24 cellular contexts compared by ENCODE assay signal in genomic region chr6:113352831-113353230, GRCh38.
DNase-seq lines count a peak whose midpoint lies in the region; ATAC-seq and TF ChIP-seq lines count a peak whose summit lies in the region.
"Had no signal": no experiment of that assay in that cellular context is flagged by ENCODE, and none has a peak within 500 bp of the region (broad histone marks: within the 10 kb centered on the region; RNA-seq: fewer than 3 reads in every experiment).

No MANE protein-coding gene starts in this region.

- peak overlapping the region; percentile 98 for H3K56ac ChIP-seq in IMR-90 (ENCODE audit: extremely low read depth, insufficient read depth, low read length)

- peak overlapping the region; percentile 100 for H2BK120ac ChIP-seq in IMR-90 (ENCODE audit: low read depth, low read length)

- H2BK15ac ChIP-seq in IMR-90 (ENCODE audit: low read depth, low read length): peak overlapping the region; percentile 99

- H3K9me3 Mint-ChIP-seq in nephron: no peaks in the 10 kb centered on the region
- H3K9me3 Mint-ChIP-seq: activated CD4-positive, alpha-beta T cell treated with anti-CD3 and anti-CD28 coated beads, Interleukin-2, amount 10 ng/mL, durations not matched to agents 7 days and 5 days; activated T-helper 1 cell treated with anti-CD3 and anti-CD28 coated beads, Interleukin-12 subunit alpha, Interleukin-12 subunit beta, Interleukin-2, Interleukin-4 antibody, amounts not matched to agents 30 ng/mL and 10 ng/mL and 1 ng/mL, durations not matched to agents 14 hours and 24 hours and 36 hours had no signal

- POLR2A ChIA-PET in AG04450 (lab: Yijun Ruan, JAX) (interaction anchor here (0.7 to 0.8 kb wide), 2 partner anchors 23 to 32 kb away, joined by 3 to 7 read pairs; no protein-coding TSS in a partner anchor), IMR-90 (lab: Charles Lee; ENCODE audit: unreplicated experiment) (interaction anchor here (1.0 kb wide), 1 partner anchor 24 kb away, joined by 3 read pairs; no protein-coding TSS in a partner anchor)

- H3K79me1 ChIP-seq in IMR-90 (ENCODE audit: low read depth in 1 of 2, low read length in 2 of 2): no peaks in the 10 kb centered on the region

- peak overlapping the region; percentile 99 for H3K4ac ChIP-seq in IMR-90 (ENCODE audit: low read depth, low read length)

- peaks cover 22% of the 10 kb centered on the region for H3K4me1 ChIP-seq in IMR-90 (ENCODE audit: control insufficient read depth, insufficient read depth, low read length)
- H3K4me1 ChIP-seq in colonic mucosa: no peaks in the 10 kb centered on the region
- H3K4me1 ChIP-seq: pancreas, uterus had no signal

- no peak overlapping the region for H3K4me3 ChIP-seq in AG04450 (ENCODE audit: low read depth, low read length)
- no peak overlapping the region for H3K4me3 ChIP-seq in IMR-90 (ENCODE audit: insufficient read depth, low read depth, low read length)
- no peak overlapping the region for H3K4me3 ChIP-seq in colonic mucosa
- H3K4me3 ChIP-seq: gastrocnemius medialis, lung, pancreas, uterus had no signal

- dilution Hi-C loops in IMR-90 (cut with HindIII; ENCODE audit: low sequenced_read_pairs, unreplicated experiment): no loop called here

- TF ChIP-seq CTCF in AG04450 (IDR thresholded peaks at IDR 0.05; ENCODE audit: low read depth, low read length) (no peak), IMR-90 (conservative IDR thresholded peaks at IDR 0.05; ENCODE audit: low read depth, low read length) (no peak), colonic mucosa (IDR thresholded peaks at IDR 0.05) (no peak), nephron (IDR thresholded peaks at IDR 0.05; ENCODE audit: unreplicated experiment in 3 of 3) (no peak)

- H2AK5ac ChIP-seq in IMR-90 (ENCODE audit: low read depth, low read length): peak overlapping the region; percentile 84

- H3K27me3 Mint-ChIP-seq in nephron (ENCODE audit: low read depth): no peaks in the 10 kb centered on the region
- H3K27me3 Mint-ChIP-seq: activated CD4-positive, alpha-beta T cell treated with anti-CD3 and anti-CD28 coated beads, Interleukin-2, amount 10 ng/mL, durations not matched to agents 7 days and 5 days; central memory CD8-positive, alpha-beta T cell; naive thymus-derived CD4-positive, alpha-beta T cell had no signal

- intact Hi-C loops in IMR-90 (cut with micrococcal nuclease) (loop anchor here (2.0 to 10.0 kb wide), 2 partner anchors 506 to 568 kb away; no protein-coding TSS in a partner anchor), colonic mucosa (cut with DNase I) (no loop called here)

- peak overlapping the region in 2 of 3 experiments; percentile 22 to 43 for H3K27ac Mint-ChIP-seq in nephron
- H3K27ac Mint-ChIP-seq: activated CD4-positive, alpha-beta T cell treated with anti-CD3 and anti-CD28 coated beads, Interleukin-2, amount 10 ng/mL, durations not matched to agents 7 days and 5 days; activated naive CD4-positive, alpha-beta T cell treated with anti-CD3 and anti-CD28 coated beads, Interleukin-2, amount 50 U/mL, for 24 hours; activated T-helper 1 cell treated with anti-CD3 and anti-CD28 coated beads, Interleukin-12 subunit alpha, Interleukin-12 subunit beta, Interleukin-2, Interleukin-4 antibody, amounts not matched to agents 30 ng/mL and 10 ng/mL and 1 ng/mL, durations not matched to agents 14 hours and 24 hours and 36 hours; naive thymus-derived CD4-positive, alpha-beta T cell had no signal

- no peak for TF ChIP-seq RAD21 in IMR-90 (IDR thresholded peaks at IDR 0.05; ENCODE audit: low read length)

- H3K4me1 Mint-ChIP-seq in nephron: peaks cover 33% of the 10 kb centered on the region
- H3K4me1 Mint-ChIP-seq: activated CD4-positive, alpha-beta T cell treated with anti-CD3 and anti-CD28 coated beads, Interleukin-2, amount 10 ng/mL, durations not matched to agents 7 days and 5 days; activated naive CD4-positive, alpha-beta T cell treated with anti-CD3 and anti-CD28 coated beads, Interleukin-2, amount 50 U/mL, for 24 hours; central memory CD8-positive, alpha-beta T cell; naive thymus-derived CD4-positive, alpha-beta T cell had no signal

- peak overlapping the region; percentile 98 for H3K18ac ChIP-seq in IMR-90 (ENCODE audit: low read depth, low read length)

- BruUV-seq in IMR-90 (replicated peaks; lab: Mats Ljungman, UMichigan): no TSS peak

- no CpG with 5 or more reads among the region's 3 CpGs for WGBS in IMR-90 (ENCODE audit: extremely low coverage in 2 of 2, insufficient read length in 1 of 2), 2 experiments

- H3K27me3 ChIP-seq in AG04450 (ENCODE audit: control insufficient read depth, insufficient read depth, low read length): no peaks in the 10 kb centered on the region
- H3K27me3 ChIP-seq in IMR-90 (ENCODE audit: control insufficient read depth, insufficient read depth, low read length): no peaks in the 10 kb centered on the region
- H3K27me3 ChIP-seq in colonic mucosa: no peaks in the 10 kb centered on the region
- H3K27me3 ChIP-seq: gastrocnemius medialis, pancreas, uterus had no signal

- DNase-seq in AG04450 (ENCODE audit: low read depth, low spot score) (no peak), IMR-90 (no peak), colonic mucosa (peak; percentile 59), activated gamma-delta T cell treated with Interleukin-2 at 50 U/mL for 16 hours (no peak), NCI-H446 (lab: John Stamatoyannopoulos, UW) (no peak)
- DNase-seq: activated CD4-positive, alpha-beta T cell treated with anti-CD3 and anti-CD28 coated beads, Interleukin-2, amount 10 ng/mL, durations not matched to agents 7 days and 5 days; aorta; gastrocnemius medialis; H7; naive thymus-derived CD4-positive, alpha-beta T cell; NCI-H1092 treated with DMSO at 0.1 percent for 48 hours; NCI-H1930; right cardiac atrium; SHP77; T-helper 1 cell; uterus had no signal

- peak overlapping the region; percentile 99 for H4K91ac ChIP-seq in IMR-90 (ENCODE audit: insufficient read depth, low read depth, low read length)

- H3K9ac ChIP-seq in IMR-90 (ENCODE audit: low read depth, low read length) (no peak overlapping the region), colonic mucosa (ENCODE audit: low read depth in 2 of 2, low read length in 2 of 2) (no peak overlapping the region)

- CTCF ChIA-PET in AG04450 (lab: Charles Lee): interaction anchor here (3.0 kb wide), 1 partner anchor 506 kb away, joined by 7 read pairs; no protein-coding TSS in a partner anchor
- CTCF ChIA-PET in IMR-90 (lab: Yijun Ruan, JAX): interaction anchor here (0.6 to 0.9 kb wide), 2 partner anchors 23 to 381 kb away, joined by 3 to 7 read pairs; no protein-coding TSS in a partner anchor

- no peaks in the 10 kb centered on the region for H3K36me3 Mint-ChIP-seq in nephron (ENCODE audit: low read depth)
- H3K36me3 Mint-ChIP-seq: activated naive CD4-positive, alpha-beta T cell treated with anti-CD3 and anti-CD28 coated beads, Interleukin-2, amount 50 U/mL, for 24 hours; naive thymus-derived CD4-positive, alpha-beta T cell had no signal

- peak overlapping the region; percentile 59 for H2AK9ac ChIP-seq in IMR-90 (replicated peaks; ENCODE audit: low read depth, low read length, poor library complexity)

- H3K9me1 ChIP-seq in IMR-90 (ENCODE audit: insufficient read depth, low read length): peaks cover 13% of the 10 kb centered on the region

- H3K4me2 ChIP-seq in IMR-90 (ENCODE audit: low read depth, low read length): peak overlapping the region; percentile 41; the same call in 1 of the 2 replicates

- peak overlapping the region; percentile 98 for H3K14ac ChIP-seq in IMR-90 (replicated peaks; ENCODE audit: low read depth, low read length)

- peak overlapping the region; percentile 97 for H4K5ac ChIP-seq in IMR-90 (ENCODE audit: low read depth, low read length)

- peak overlapping the region; percentile 98 for H3K23ac ChIP-seq in IMR-90 (ENCODE audit: low read depth, low read length)

- H3K9me3 ChIP-seq in AG04450 (ENCODE audit: control insufficient read depth, insufficient read depth, low read length): no peaks in the 10 kb centered on the region
- H3K9me3 ChIP-seq in IMR-90 (ENCODE audit: control insufficient read depth, insufficient read depth, low read length): no peaks in the 10 kb centered on the region
- H3K9me3 ChIP-seq in colonic mucosa: no peaks in the 10 kb centered on the region
- H3K9me3 ChIP-seq: gastrocnemius medialis, pancreas, uterus had no signal

- peak overlapping the region; percentile 100 for H2BK20ac ChIP-seq in IMR-90 (ENCODE audit: low read depth, low read length)

- no peak overlapping the region for H3K4me3 Mint-ChIP-seq in nephron
- H3K4me3 Mint-ChIP-seq: activated CD4-positive, alpha-beta T cell treated with anti-CD3 and anti-CD28 coated beads, Interleukin-2, amount 10 ng/mL, durations not matched to agents 7 days and 5 days; activated naive CD4-positive, alpha-beta T cell treated with anti-CD3 and anti-CD28 coated beads, Interleukin-2, amount 50 U/mL, for 24 hours; activated T-helper 1 cell treated with anti-CD3 and anti-CD28 coated beads, Interleukin-12 subunit alpha, Interleukin-12 subunit beta, Interleukin-2, Interleukin-4 antibody, amounts not matched to agents 30 ng/mL and 10 ng/mL and 1 ng/mL, durations not matched to agents 14 hours and 24 hours and 36 hours; central memory CD8-positive, alpha-beta T cell; naive thymus-derived CD4-positive, alpha-beta T cell had no signal

- TF ChIP-seq POLR2A in IMR-90 (IDR thresholded peaks at IDR 0.05; ENCODE audit: low read depth, low read length): no peak

- H2AFZ ChIP-seq in IMR-90 (replicated peaks; ENCODE audit: low read length, poor library complexity): no peak overlapping the region

- H4K8ac ChIP-seq in IMR-90 (ENCODE audit: low read depth in 2 of 2, low read length in 2 of 2): peak overlapping the region; percentile 87 to 95

- peak overlapping the region; percentile 100 for H2BK5ac ChIP-seq in IMR-90 (ENCODE audit: low read depth, low read length, poor library complexity, severe bottlenecking)

- H3K36me3 ChIP-seq in IMR-90 (ENCODE audit: control insufficient read depth, insufficient read depth, low read length) (no peaks in the 10 kb centered on the region), colonic mucosa (no peaks in the 10 kb centered on the region)
- H3K36me3 ChIP-seq: gastrocnemius medialis, pancreas, uterus had no signal

- peak overlapping the region; percentile 85 for H3K27ac ChIP-seq in AG04450 (ENCODE audit: low read depth, low read length)
- peak overlapping the region; percentile 99 for H3K27ac ChIP-seq in IMR-90 (ENCODE audit: insufficient read depth, low read length)
- H3K27ac ChIP-seq in colonic mucosa: no peak overlapping the region
- H3K27ac ChIP-seq: gastrocnemius medialis, uterus had no signal

- in situ Hi-C loops in IMR-90 (cut with MboI; ENCODE audit: low sequenced_read_pairs): no loop called here

- H4K20me1 ChIP-seq in IMR-90 (ENCODE audit: insufficient read depth, low read length): no peaks in the 10 kb centered on the region

- ATAC-seq in IMR-90 (ENCODE audit: low read depth) (no peak), GM21526 (IDR thresholded peaks at IDR 0.05; ENCODE audit: low FRiP score, unreplicated experiment) (no peak), GM18868 (IDR thresholded peaks at IDR 0.05; ENCODE audit: unreplicated experiment) (no peak)
- ATAC-seq: gastrocnemius medialis; naive thymus-derived CD4-positive, alpha-beta T cell had no signal
